In genomic region chr4:80360900-80361299, GRCh38 we compare ENCODE assay signal across 27 cellular contexts. TPM values are rescaled to one million over a fixed set of nuclear protein-coding genes. Genes with fewer than 3 reads are reported as not detected.
"Had no signal": no experiment of that assay in that cellular context is flagged by ENCODE, and none has a peak within 500 bp of the region (broad histone marks: within the 10 kb centered on the region; RNA-seq: fewer than 3 reads in every experiment).

No MANE protein-coding gene starts in this region.

- H3K9me3 ChIP-seq: body of pancreas, lower lobe of right lung, right lobe of liver, stomach, suprapubic skin, tibial nerve had no signal

- H3K27ac ChIP-seq: body of pancreas, lower lobe of right lung, right lobe of liver, stomach, suprapubic skin, tibial nerve, VCaP had no signal

- H3K4me1 Mint-ChIP-seq: activated naive CD4-positive, alpha-beta T cell treated with anti-CD3 and anti-CD28 coated beads, Interleukin-2, amount 10 ng/mL, durations not matched to agents 7 days and 5 days had no signal

- H3K36me3 Mint-ChIP-seq: activated CD4-positive, alpha-beta memory T cell treated with anti-CD3 and anti-CD28 coated beads for 36 hours; activated naive CD4-positive, alpha-beta T cell treated with anti-CD3 and anti-CD28 coated beads, Interleukin-2, amount 10 ng/mL, durations not matched to agents 7 days and 5 days; naive B cell; stimulated activated effector memory CD8-positive, alpha-beta T cell treated with anti-CD3 and anti-CD28 coated beads, Interleukin-12 subunit alpha, Interleukin-12 subunit beta, amount 100 ng/mL, for 72 hours had no signal

- H3K27ac Mint-ChIP-seq: activated CD4-positive, alpha-beta memory T cell treated with anti-CD3 and anti-CD28 coated beads for 36 hours; activated naive CD4-positive, alpha-beta T cell treated with anti-CD3 and anti-CD28 coated beads, Interleukin-2, amount 10 ng/mL, durations not matched to agents 7 days and 5 days; activated T-cell treated with anti-CD3 and anti-CD28 coated beads, Interleukin-2, amount 50 U/mL, for 72 hours; naive B cell; stimulated activated effector memory CD8-positive, alpha-beta T cell treated with anti-CD3 and anti-CD28 coated beads, Interleukin-12 subunit alpha, Interleukin-12 subunit beta, amount 100 ng/mL, for 72 hours had no signal

- H3K4me3 Mint-ChIP-seq: activated CD4-positive, alpha-beta memory T cell treated with anti-CD3 and anti-CD28 coated beads for 36 hours; activated naive CD4-positive, alpha-beta T cell treated with anti-CD3 and anti-CD28 coated beads, Interleukin-2, amount 10 ng/mL, durations not matched to agents 7 days and 5 days; activated T-cell treated with anti-CD3 and anti-CD28 coated beads, Interleukin-2, amount 50 U/mL, for 72 hours; naive B cell; stimulated activated effector memory CD8-positive, alpha-beta T cell treated with anti-CD3 and anti-CD28 coated beads, Interleukin-12 subunit alpha, Interleukin-12 subunit beta, amount 100 ng/mL, for 72 hours had no signal

- H3K36me3 ChIP-seq: lower lobe of right lung, right lobe of liver, stomach, suprapubic skin, tibial nerve had no signal

- ATAC-seq: activated T-cell treated with anti-CD3 and anti-CD28 coated beads, Interleukin-2, amount 50 U/mL, for 72 hours; body of pancreas; stimulated activated effector memory CD8-positive, alpha-beta T cell treated with anti-CD3 and anti-CD28 coated beads, Interleukin-12 subunit alpha, Interleukin-12 subunit beta, amount 100 ng/mL, for 72 hours had no signal

- H3K9me3 Mint-ChIP-seq: activated CD4-positive, alpha-beta memory T cell treated with anti-CD3 and anti-CD28 coated beads for 36 hours; activated naive CD4-positive, alpha-beta T cell treated with anti-CD3 and anti-CD28 coated beads, Interleukin-2, amount 10 ng/mL, durations not matched to agents 7 days and 5 days; activated T-cell treated with anti-CD3 and anti-CD28 coated beads, Interleukin-2, amount 50 U/mL, for 72 hours; naive B cell; stimulated activated effector memory CD8-positive, alpha-beta T cell treated with anti-CD3 and anti-CD28 coated beads, Interleukin-12 subunit alpha, Interleukin-12 subunit beta, amount 100 ng/mL, for 72 hours had no signal

- H3K4me1 ChIP-seq: body of pancreas, lower lobe of right lung, right lobe of liver, stomach, suprapubic skin, tibial nerve had no signal

- H3K27me3 ChIP-seq: body of pancreas, right lobe of liver, tibial nerve had no signal

- DNase-seq: activated CD4-positive, alpha-beta memory T cell treated with anti-CD3 and anti-CD28 coated beads for 36 hours; activated CD4-positive, alpha-beta T cell treated with anti-CD3 and anti-CD28 coated beads for 1 hour; activated effector memory CD4-positive, alpha-beta T cell treated with anti-CD3 and anti-CD28 coated beads, Interleukin-2, amount 50 U/mL, for 16 hours; activated naive CD4-positive, alpha-beta T cell treated with anti-CD3 and anti-CD28 coated beads, Interleukin-2, amount 10 ng/mL, durations not matched to agents 7 days and 5 days; activated T-cell treated with anti-CD3 and anti-CD28 coated beads, Interleukin-2, amount 50 U/mL, for 72 hours; body of pancreas; lower lobe of right lung; nucleus accumbens; posterior cingulate gyrus; right lobe of liver; stimulated activated CD4-positive, alpha-beta T cell treated with anti-CD3 and anti-CD28 coated beads, Interleukin-2, amount 100 ng/mL, for 24 hours; stomach had no signal

- H3K4me3 ChIP-seq: body of pancreas, lower lobe of right lung, right lobe of liver, stomach, suprapubic skin, tibial nerve had no signal

RNA-seq across cellular contexts. Expression of gene CFAP299, which starts 25.4 kb away (rescaled TPM):
- total RNA-seq: activated CD4-positive, alpha-beta memory T cell treated with anti-CD3 and anti-CD28 coated beads for 36 hours; activated T-cell treated with anti-CD3 and anti-CD28 coated beads, Interleukin-2, amount 50 U/mL, for 72 hours; body of pancreas; cardiac septum; glomerular endothelial cell; kidney epithelial cell; left lobe of liver; mesenteric fat pad; mucosa of gallbladder; right lobe of liver; suprapubic skin; T-helper 2 cell treated with Interferon-gamma antibody and Interleukin-4, amounts not matched to agents 100 ng/mL and 5 ng/mL, for 36 hours; urinary bladder had no signal
- polyA plus RNA-seq: neural cell, small intestine, stomach, urinary bladder had no signal
